8 cellular contexts compared by ENCODE assay signal in the genomic region with DNA sequence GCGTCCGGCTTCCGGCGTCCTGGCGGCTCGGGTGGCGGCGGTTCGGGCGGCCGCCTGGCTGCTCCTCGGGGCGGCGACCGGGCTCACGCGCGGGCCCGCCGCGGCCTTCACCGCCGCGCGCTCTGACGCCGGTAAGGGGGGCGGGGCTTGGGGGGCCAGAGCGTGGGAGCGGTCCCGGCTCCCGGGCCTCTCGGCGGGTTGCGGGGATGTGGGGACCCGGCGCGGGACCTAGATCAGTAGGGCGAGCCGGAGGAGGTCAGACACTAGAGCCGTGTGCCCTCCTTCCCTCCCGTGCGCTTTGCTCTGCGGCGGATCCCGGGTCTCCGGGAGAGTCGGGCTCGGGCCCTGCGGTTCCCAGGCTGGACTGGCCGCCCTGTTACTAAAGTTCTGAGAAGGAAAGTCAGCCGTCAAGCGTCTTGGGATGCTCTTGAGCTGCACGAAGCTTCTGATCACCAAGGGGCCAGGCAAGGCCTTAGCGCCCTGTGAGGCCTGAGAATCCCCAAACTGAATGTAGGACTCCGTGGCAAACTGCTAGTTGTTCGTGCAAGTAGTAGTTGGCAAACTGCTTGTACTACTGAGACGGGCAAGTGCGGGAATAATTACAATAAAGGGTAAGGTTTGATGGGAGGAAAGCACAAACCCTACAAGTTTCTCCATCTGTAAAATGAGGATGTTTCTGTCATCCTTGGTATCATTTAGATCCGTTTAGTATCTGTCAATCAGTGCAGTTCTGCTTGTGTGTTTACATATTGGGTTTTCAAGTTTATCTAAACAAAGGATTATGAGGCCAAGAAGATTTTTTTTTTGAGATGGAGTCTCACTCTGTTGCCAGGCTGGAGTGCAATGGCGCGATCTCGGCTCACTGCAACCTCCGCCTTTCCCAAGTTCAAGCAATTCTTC. TPM values are rescaled to one million over a fixed set of nuclear protein-coding genes. Genes with fewer than 3 reads are reported as not detected.
DNase-seq lines count a peak whose midpoint lies in the region; ATAC-seq and TF ChIP-seq lines count a peak whose summit lies in the region.

No MANE protein-coding gene starts in this region.

- POLR2A ChIA-PET in CD8-positive, alpha-beta memory T cell (lab: Charles Lee) = interaction anchor here (0.7 to 1.2 kb wide), 7 partner anchors 28 to 154 kb away, joined by 3 to 12 read pairs (median 4); a partner anchor contains a TSS

- H3K9me3 ChIP-seq in CD8-positive, alpha-beta memory T cell (ENCODE audit: low read length) = no peaks in the 10 kb centered on the region
- no peaks in the 10 kb centered on the region for H3K9me3 ChIP-seq in left lung

- peaks cover 0 to 3% of the 10 kb centered on the region in 2 donors for H3K27me3 Mint-ChIP-seq in CD8-positive, alpha-beta memory T cell
- H3K27me3 Mint-ChIP-seq in central memory CD8-positive, alpha-beta T cell = no peaks in the 10 kb centered on the region

- peaks cover 16% of the 10 kb centered on the region for H3K4me1 ChIP-seq in CD8-positive, alpha-beta memory T cell (ENCODE audit: insufficient read depth, low read length)
- H3K4me1 ChIP-seq in left lung = peaks cover 7 to 25% of the 10 kb centered on the region in 2 donors

- no peaks in the 10 kb centered on the region for H3K9me3 Mint-ChIP-seq in CD8-positive, alpha-beta memory T cell
- no peaks in the 10 kb centered on the region for H3K9me3 Mint-ChIP-seq in central memory CD8-positive, alpha-beta T cell

- DNase-seq in CD8-positive, alpha-beta memory T cell = peak in 3 of 5 donors; percentile 62 to 80 (median 72)
- DNase-seq in HT1080 (ENCODE audit: low read depth) (peak; percentile 49), T-helper 22 cell (ENCODE audit: low read depth) (peak; percentile 64), left lung (peak; percentile 63 to 93)
- DNase-seq in central memory CD8-positive, alpha-beta T cell (ENCODE audit: low spot score in 2 of 2) = peak in 1 of 2 donors; percentile 36
- peak; percentile 58 to 70 for DNase-seq in stimulated activated CD4-positive, alpha-beta T cell treated with anti-CD3 and anti-CD28 coated beads, Interleukin-1b, Interleukin-23, amount 100 ng/mL, for 4 hours (ENCODE audit: low read depth in 2 of 2)
- DNase-seq in central memory CD4-positive, alpha-beta T cell = no peak

- peak overlapping the region; percentile 95 for H3K27ac ChIP-seq in CD8-positive, alpha-beta memory T cell (ENCODE audit: low read depth, low read length)
- H3K27ac ChIP-seq in left lung = peak overlapping the region; percentile 88 to 93

- no peaks in the 10 kb centered on the region for H3K36me3 ChIP-seq in CD8-positive, alpha-beta memory T cell (ENCODE audit: insufficient read depth, low read length)
- H3K36me3 ChIP-seq in left lung = no peaks in the 10 kb centered on the region

- CTCF ChIA-PET in CD8-positive, alpha-beta memory T cell (lab: Charles Lee) = interaction anchor here (0.7 to 1.4 kb wide), 2 partner anchors 28 to 84 kb away, joined by 3 read pairs; no protein-coding TSS in a partner anchor

- peak overlapping the region; percentile 81 to 94 (median 86) for H3K4me3 Mint-ChIP-seq in CD8-positive, alpha-beta memory T cell
- H3K4me3 Mint-ChIP-seq in central memory CD8-positive, alpha-beta T cell = peak overlapping the region; percentile 79

- H3K27me3 ChIP-seq in CD8-positive, alpha-beta memory T cell (ENCODE audit: insufficient read depth, low read length, poor library complexity, severe bottlenecking) = no peaks in the 10 kb centered on the region
- no peaks in the 10 kb centered on the region for H3K27me3 ChIP-seq in left lung

- TF ChIP-seq CTCF in left lung (IDR thresholded peaks at IDR 0.05) = no peak

- H3K36me3 Mint-ChIP-seq in CD8-positive, alpha-beta memory T cell = peaks cover 0 to 10% (median 0%) of the 10 kb centered on the region in 3 donors
- peaks cover 12% of the 10 kb centered on the region for H3K36me3 Mint-ChIP-seq in central memory CD8-positive, alpha-beta T cell (ENCODE audit: insufficient read depth)

- H3K4me3 ChIP-seq in CD8-positive, alpha-beta memory T cell (ENCODE audit: low read length) = peak overlapping the region; percentile 72
- peak overlapping the region; percentile 59 to 78 for H3K4me3 ChIP-seq in left lung

- intact Hi-C loops in left lung (cut with DNase I) = no loop called here

- peaks cover 17 to 37% (median 33%) of the 10 kb centered on the region in 3 donors for H3K4me1 Mint-ChIP-seq in CD8-positive, alpha-beta memory T cell
- peaks cover 24% of the 10 kb centered on the region for H3K4me1 Mint-ChIP-seq in central memory CD8-positive, alpha-beta T cell

- peak overlapping the region; percentile 78 to 98 (median 94) for H3K27ac Mint-ChIP-seq in CD8-positive, alpha-beta memory T cell
- H3K27ac Mint-ChIP-seq in central memory CD8-positive, alpha-beta T cell (ENCODE audit: low read depth) = peak overlapping the region; percentile 77

- ATAC-seq in GM19467 (IDR thresholded peaks at IDR 0.05; ENCODE audit: unreplicated experiment) (peak; percentile 53), left lung (peak; percentile 80)
- peak; percentile 35 for ATAC-seq in central memory CD8-positive, alpha-beta T cell (replicated peaks; ENCODE audit: extremely low read depth, poor library complexity, severe bottlenecking)

RNA-seq across cellular contexts. Expression of a gene that starts 0.6 kb away (rescaled TPM):
- 10 to 100 TPM; 49.0 to 50.5 TPM for total RNA-seq in CD8-positive, alpha-beta memory T cell
- polyA plus RNA-seq in CD8-positive, alpha-beta memory T cell = 38.7 TPM
- total RNA-seq in HT1080 (2014; rRNA removed; shearing (Covaris generic)) = 33.6 and 37.0 TPM in 2 replicates
- 38.0 and 41.9 TPM in 2 replicates for polyA plus RNA-seq in HT1080 (2015; cell fraction: cytosol; rRNA removed)
- polyA plus RNA-seq in HT1080 (2015; cell fraction: nucleus; rRNA removed) = 17.6 and 18.7 TPM in 2 replicates
- total RNA-seq in left lung = 10 to 100 TPM; 21.7 to 21.9 TPM

RNA-seq across cellular contexts. Expression of a gene that starts 0.7 kb away (rescaled TPM):
- 1 to 10 TPM; 7.3 to 7.4 TPM for total RNA-seq in CD8-positive, alpha-beta memory T cell
- 7.4 TPM for polyA plus RNA-seq in CD8-positive, alpha-beta memory T cell
- total RNA-seq in HT1080 (2014; rRNA removed; shearing (Covaris generic)) = 2.1 and 2.7 TPM in 2 replicates
- 3.6 and 3.7 TPM in 2 replicates for polyA plus RNA-seq in HT1080 (2015; cell fraction: cytosol; rRNA removed)
- polyA plus RNA-seq in HT1080 (2015; cell fraction: nucleus; rRNA removed) = 0.79 and 0.92 TPM in 2 replicates
- 1 to 10 TPM; 3.1 TPM for total RNA-seq in left lung

RNA-seq across cellular contexts. Expression of a gene that starts 26.9 kb away (rescaled TPM):
- 10 to 100 TPM; 81.2 to 85.4 TPM for total RNA-seq in CD8-positive, alpha-beta memory T cell
- polyA plus RNA-seq in CD8-positive, alpha-beta memory T cell = 38.0 TPM
- total RNA-seq in HT1080 (2014; rRNA removed; shearing (Covaris generic)) = 37.8 and 53.9 TPM in 2 replicates
- 63.2 and 89.1 TPM in 2 replicates for polyA plus RNA-seq in HT1080 (2015; cell fraction: cytosol; rRNA removed)
- 52.6 and 55.7 TPM in 2 replicates for polyA plus RNA-seq in HT1080 (2015; cell fraction: nucleus; rRNA removed)
- 10 to 100 TPM; 71.6 to 87.1 TPM for total RNA-seq in left lung
